Comparison of ENCODE assay signal across 8 cellular contexts in the genomic region with DNA sequence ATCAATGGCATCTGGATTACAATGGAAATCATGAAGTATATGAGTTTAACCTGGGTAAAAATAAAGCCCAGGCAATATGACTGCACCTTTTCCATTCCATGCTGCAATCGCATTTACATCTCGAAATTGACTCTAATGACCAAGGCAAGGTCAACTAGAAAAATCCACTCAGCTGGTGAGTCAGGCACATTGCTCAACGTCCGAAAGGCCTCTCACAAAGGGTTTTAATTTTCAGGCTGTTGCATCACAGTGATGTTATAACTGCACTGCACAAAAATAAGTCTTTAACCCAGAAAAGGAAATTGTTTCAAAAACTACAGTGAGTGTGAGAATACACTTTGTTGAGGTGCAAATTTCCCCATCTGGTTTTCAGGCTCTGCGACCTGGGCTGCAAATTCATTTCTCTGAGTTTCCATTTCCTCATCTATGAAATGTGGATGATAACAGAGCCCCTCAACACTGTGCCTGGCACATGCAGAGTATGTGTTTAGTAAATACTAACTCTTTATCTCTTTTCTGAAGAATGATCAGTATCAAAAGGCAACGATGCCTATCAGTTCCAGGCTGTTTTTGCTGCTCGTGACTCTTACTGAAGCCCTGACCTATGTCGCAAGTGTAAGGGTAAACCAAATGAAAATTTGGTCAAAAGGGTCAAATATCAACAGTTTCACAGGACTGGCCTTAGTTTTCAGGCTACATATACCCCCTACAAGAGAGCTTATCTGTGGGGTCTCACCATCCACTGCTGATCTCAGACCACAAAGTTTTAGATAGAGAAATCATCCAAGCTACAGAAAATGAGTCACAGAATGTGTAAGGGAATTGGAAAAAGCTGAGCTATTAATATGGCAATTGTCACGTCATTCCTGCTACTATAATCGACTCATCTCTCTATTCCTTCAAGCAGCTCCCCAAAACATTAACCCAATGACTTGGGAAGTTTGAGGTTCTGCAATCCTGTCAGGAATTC. TPM values are rescaled to one million over a fixed set of nuclear protein-coding genes. Genes with fewer than 3 reads are reported as not detected.
DNase-seq lines count a peak whose midpoint lies in the region; ATAC-seq, FAIRE-seq and TF ChIP-seq lines count a peak whose summit lies in the region.

No MANE protein-coding gene starts in this region.

- TF ChIP-seq POLR2A in HCT116 (IDR thresholded peaks at IDR 0.05; ENCODE audit: borderline replicate concordance, extremely low read depth, insufficient read depth, insufficient read length) (no peak), endothelial cell of umbilical vein (IDR thresholded peaks at IDR 0.05; ENCODE audit: low read depth, low read length) (no peak)

- ATAC-seq in HCT116 (no peak), omental fat pad (ENCODE audit: low FRiP score) (peak; percentile 40), GM21528 (IDR thresholded peaks at IDR 0.05; ENCODE audit: low FRiP score, unreplicated experiment) (no peak)

- intact Hi-C loops in HCT116 (cut with micrococcal nuclease) (loop anchor here (5.0 kb wide), 2 partner anchors 117 to 227 kb away; no protein-coding TSS in a partner anchor), endothelial cell of umbilical vein (cut with micrococcal nuclease) (loop anchor here (2.0 to 5.0 kb wide), 3 partner anchors 41 to 132 kb away; no protein-coding TSS in a partner anchor)

- no peak for TF ChIP-seq RAD21 in HCT116 (IDR thresholded peaks at IDR 0.05; ENCODE audit: low read depth)

- peak overlapping the region; percentile 83 for H3K4me2 ChIP-seq in HCT116 (ENCODE audit: low read length)
- H3K4me2 ChIP-seq in endothelial cell of umbilical vein (ENCODE audit: insufficient read depth, low read length) = peak overlapping the region; percentile 17

- dilution Hi-C loops in endothelial cell of umbilical vein (cut with MboI; ENCODE audit: extremely low pct_ligation_motif_present, low sequenced_read_pairs) = no loop called here

- POLR2A ChIA-PET in HCT116 (lab: Charles Lee) = interaction anchor here (0.8 kb wide), 1 partner anchor 234 kb away, joined by 3 read pairs; no protein-coding TSS in a partner anchor
- POLR2A ChIA-PET in RWPE1 (lab: Yijun Ruan, JAX; ENCODE audit: low non-redundant PET) = interaction anchor here (0.6 kb wide), 1 partner anchor 66 kb away, joined by 3 read pairs; no protein-coding TSS in a partner anchor
- POLR2A ChIA-PET in endothelial cell of umbilical vein (lab: Charles Lee) = no interaction called here

- H3K79me2 ChIP-seq in HCT116 (ENCODE audit: insufficient read depth, low read length) (peaks cover 85% of the 10 kb centered on the region), endothelial cell of umbilical vein (ENCODE audit: control insufficient read depth, insufficient read depth, low read length) (peaks cover 55% of the 10 kb centered on the region)

- BruUV-seq in HCT116 (replicated peaks; lab: Mats Ljungman, UMichigan) = TSS peak; percentile 80
- no TSS peak for BruUV-seq in endothelial cell of umbilical vein (replicated peaks; lab: Mats Ljungman, UMichigan)

- H4K20me1 ChIP-seq in HCT116 (ENCODE audit: insufficient read depth) (peaks cover 9% of the 10 kb centered on the region; the same call in 1 of the 2 replicates), endothelial cell of umbilical vein (replicated peaks; ENCODE audit: control insufficient read depth, extremely low read depth, insufficient read depth, low read length) (peaks cover 4% of the 10 kb centered on the region)

- H3K9me1 ChIP-seq in endothelial cell of umbilical vein (replicated peaks; ENCODE audit: control insufficient read depth, extremely low read depth, insufficient read depth, low read length) = no peaks in the 10 kb centered on the region

- H3K36me3 ChIP-seq in HCT116 (ENCODE audit: control insufficient read depth in 1 of 2, insufficient read depth in 2 of 2, low read length in 2 of 2) = no peaks in the 10 kb centered on the region
- H3K36me3 ChIP-seq in endothelial cell of umbilical vein (ENCODE audit: control insufficient read depth in 2 of 2, extremely low read depth in 1 of 2, insufficient read depth in 2 of 2, low read length in 2 of 2) = no peaks in the 10 kb centered on the region

- DNase-seq in HCT116 (ENCODE audit: low read depth, low spot score) (peak; percentile 90), RWPE1 (ENCODE audit: low spot score) (peak; percentile 86), endothelial cell of umbilical vein (ENCODE audit: low read depth, low spot score) (peak; percentile 75), omental fat pad (ENCODE audit: low spot score) (peak; percentile 56), RPMI8226 (no peak), Kasumi-1 (lab: John Stamatoyannopoulos, UW) (no peak), D341Med (ENCODE audit: low spot score) (no peak)

- peak overlapping the region; percentile 55 for H3K27ac ChIP-seq in HCT116 (ENCODE audit: low read depth, low read length)
- no peak overlapping the region for H3K27ac ChIP-seq in RWPE1
- H3K27ac ChIP-seq in endothelial cell of umbilical vein (ENCODE audit: insufficient read depth, low read depth, low read length) = peak overlapping the region; percentile 25

- H3K27me3 ChIP-seq in HCT116 (ENCODE audit: insufficient read depth, low read length) (no peaks in the 10 kb centered on the region), endothelial cell of umbilical vein (ENCODE audit: control insufficient read depth in 2 of 2, insufficient read depth in 2 of 2, low read length in 2 of 2) (no peaks in the 10 kb centered on the region)

- H2AFZ ChIP-seq in HCT116 (ENCODE audit: low read depth, low read length, poor library complexity, severe bottlenecking) = no peak overlapping the region
- H2AFZ ChIP-seq in endothelial cell of umbilical vein (ENCODE audit: low read depth, low read length) = no peak overlapping the region

- H3K9ac ChIP-seq in HCT116 (ENCODE audit: low read length) (peak overlapping the region; percentile 55), endothelial cell of umbilical vein (replicated peaks; ENCODE audit: extremely low read depth, insufficient read depth, low read length) (no peak overlapping the region)

- H3K9me2 ChIP-seq in HCT116 (ENCODE audit: insufficient read depth) = no peaks in the 10 kb centered on the region

- CTCF ChIA-PET in HCT116 (lab: Charles Lee) (interaction anchor here (1.0 to 1.3 kb wide), 2 partner anchors 14 to 330 kb away, joined by 3 to 4 read pairs; no protein-coding TSS in a partner anchor), RWPE1 (lab: Yijun Ruan, JAX) (interaction anchor here (0.6 to 0.9 kb wide), 4 partner anchors 9 to 1119 kb away, joined by 3 to 4 read pairs (median 4); no protein-coding TSS in a partner anchor), endothelial cell of umbilical vein (lab: Charles Lee) (interaction anchor here (1.3 kb wide), 1 partner anchor 434 kb away, joined by 4 read pairs; no protein-coding TSS in a partner anchor)

- RAD21 ChIA-PET in HCT116 (lab: Charles Lee; ENCODE audit: low non-redundant PET in 1 of 2, low total read pairs in 2 of 2, uncharacterized antibody in 2 of 2, unreplicated experiment in 2 of 2) = no interaction called here

- FAIRE-seq in endothelial cell of umbilical vein (lab: Jason Lieb, UNC) = peak; percentile 89

- no peak for TF ChIP-seq CTCF in HCT116 (IDR thresholded peaks at IDR 0.05 in 2 of 3, conservative IDR thresholded peaks at IDR 0.05 in 1 of 3; ENCODE audit: borderline replicate concordance in 1 of 3, insufficient read depth in 1 of 3, low read depth in 2 of 3, low read length in 2 of 3)
- TF ChIP-seq CTCF in RWPE1 (conservative IDR thresholded peaks at IDR 0.05; ENCODE audit: low read depth) = no peak
- no peak for TF ChIP-seq CTCF in endothelial cell of umbilical vein (IDR thresholded peaks at IDR 0.05; ENCODE audit: extremely low read depth in 1 of 2, insufficient read depth in 1 of 2, low read depth in 1 of 2, low read length in 2 of 2)
- TF ChIP-seq CTCF in omental fat pad (IDR thresholded peaks at IDR 0.05) = no peak

- H3K4me3 ChIP-seq in HCT116 (replicated peaks in 1 of 2; ENCODE audit: low read depth in 1 of 2, low read length in 2 of 2) = peak overlapping the region; percentile 8 to 45; a peak in 2 of 4 replicates
- no peak overlapping the region for H3K4me3 ChIP-seq in endothelial cell of umbilical vein (replicated peaks in 1 of 3; ENCODE audit: insufficient read depth in 1 of 3, low read depth in 1 of 3, low read length in 3 of 3)

- no peaks in the 10 kb centered on the region for H3K9me3 ChIP-seq in HCT116 (ENCODE audit: control insufficient read depth in 1 of 2, insufficient read depth in 1 of 2, low read depth in 1 of 2, low read length in 2 of 2)
- no peaks in the 10 kb centered on the region for H3K9me3 ChIP-seq in endothelial cell of umbilical vein (replicated peaks; ENCODE audit: control insufficient read depth, insufficient read depth, low read length)

- peaks cover 34 to 56% of the 10 kb centered on the region in 2 experiments for H3K4me1 ChIP-seq in HCT116 (ENCODE audit: control insufficient read depth in 1 of 2, insufficient read depth in 2 of 2, low read length in 2 of 2)
- peaks cover 33% of the 10 kb centered on the region for H3K4me1 ChIP-seq in endothelial cell of umbilical vein (ENCODE audit: control insufficient read depth, extremely low read depth, insufficient read depth, low read length)

TF ChIP-seq in endothelial cell of umbilical vein, 7 proteins besides CTCF, POLR2A, EP300 and RAD21 (continues in another document):
- peak; percentile 28 for TF ChIP-seq GATA2 (IDR thresholded peaks at IDR 0.05; ENCODE audit: insufficient read depth, insufficient read length, low read depth, low read length)

RNA-seq across cellular contexts. Expression of gene NFIL3, which starts 4.1 kb away (rescaled TPM):
- total RNA-seq in HCT116 (2021; ENCODE audit: unreplicated experiment) (38.0 TPM), endothelial cell of umbilical vein (9.7 and 10.5 TPM in 2 replicates), omental fat pad (100 to 1,000 TPM in 2 of 4 donors, 10 to 100 TPM in 2; 51.9 to 247 (median 111) TPM)
- polyA plus RNA-seq in HCT116 (2012) = 32.3 and 36.0 TPM in 2 replicates
- polyA plus RNA-seq in endothelial cell of umbilical vein = 1.9 and 2.9 TPM in 2 replicates
- polyA plus RNA-seq in endothelial cell of umbilical vein (2011; cell fraction: cytosol; rRNA removed) = 4.9 and 5.4 TPM in 2 replicates
- 6.4 and 8.2 TPM in 2 replicates for polyA plus RNA-seq in endothelial cell of umbilical vein (2011; cell fraction: nucleus; rRNA removed)
- polyA plus RNA-seq in endothelial cell of umbilical vein (2012) = 14.3 and 15.7 TPM in 2 replicates
- 2.7 and 2.9 TPM in 2 replicates for polyA minus RNA-seq in endothelial cell of umbilical vein
- 10.5 TPM for polyA minus RNA-seq in endothelial cell of umbilical vein (2011; cell fraction: cytosol; rRNA and poly(A)+ RNA removed)
- polyA minus RNA-seq in endothelial cell of umbilical vein (2011; cell fraction: nucleus; rRNA and poly(A)+ RNA removed) = 5.4 and 7.5 TPM in 2 replicates

RNA-seq across cellular contexts. Expression of gene AUH, which starts 57.8 kb away (rescaled TPM):
- total RNA-seq in HCT116 (2021; ENCODE audit: unreplicated experiment) = 29.0 TPM
- 10.8 and 13.3 TPM in 2 replicates for polyA plus RNA-seq in HCT116 (2012)
- total RNA-seq in endothelial cell of umbilical vein = 9.2 and 10.7 TPM in 2 replicates
- polyA plus RNA-seq in endothelial cell of umbilical vein = 1.4 and 2.3 TPM in 2 replicates
- polyA plus RNA-seq in endothelial cell of umbilical vein (2011; cell fraction: cytosol; rRNA removed) = 3.5 and 4.0 TPM in 2 replicates
- 9.3 and 11.4 TPM in 2 replicates for polyA plus RNA-seq in endothelial cell of umbilical vein (2011; cell fraction: nucleus; rRNA removed)
- polyA plus RNA-seq in endothelial cell of umbilical vein (2012) = 6.3 and 6.5 TPM in 2 replicates
- polyA minus RNA-seq in endothelial cell of umbilical vein = 1.1 and 1.6 TPM in 2 replicates
- polyA minus RNA-seq in endothelial cell of umbilical vein (2011; cell fraction: cytosol; rRNA and poly(A)+ RNA removed) = 2.6 TPM
- polyA minus RNA-seq in endothelial cell of umbilical vein (2011; cell fraction: nucleus; rRNA and poly(A)+ RNA removed) = 6.5 and 13.4 TPM in 2 replicates
- 10 to 100 TPM; 26.4 to 34.3 (median 31.2) TPM for total RNA-seq in omental fat pad

Comparison
In these comparisons a context has a peak if more than half of its experiments do, and no peak if none do; other contexts are left out.
1. DNase-seq: peak in HCT116 (single experiment), RWPE1 (single experiment), endothelial cell of umbilical vein (single experiment) and omental fat pad (single experiment); none in RPMI8226 (single experiment), Kasumi-1 (0 of 2) and D341Med (single experiment).
2. H3K4me3 ChIP-seq: peak in HCT116 (2 of 2); none in endothelial cell of umbilical vein (0 of 3).